In the genomic region with DNA sequence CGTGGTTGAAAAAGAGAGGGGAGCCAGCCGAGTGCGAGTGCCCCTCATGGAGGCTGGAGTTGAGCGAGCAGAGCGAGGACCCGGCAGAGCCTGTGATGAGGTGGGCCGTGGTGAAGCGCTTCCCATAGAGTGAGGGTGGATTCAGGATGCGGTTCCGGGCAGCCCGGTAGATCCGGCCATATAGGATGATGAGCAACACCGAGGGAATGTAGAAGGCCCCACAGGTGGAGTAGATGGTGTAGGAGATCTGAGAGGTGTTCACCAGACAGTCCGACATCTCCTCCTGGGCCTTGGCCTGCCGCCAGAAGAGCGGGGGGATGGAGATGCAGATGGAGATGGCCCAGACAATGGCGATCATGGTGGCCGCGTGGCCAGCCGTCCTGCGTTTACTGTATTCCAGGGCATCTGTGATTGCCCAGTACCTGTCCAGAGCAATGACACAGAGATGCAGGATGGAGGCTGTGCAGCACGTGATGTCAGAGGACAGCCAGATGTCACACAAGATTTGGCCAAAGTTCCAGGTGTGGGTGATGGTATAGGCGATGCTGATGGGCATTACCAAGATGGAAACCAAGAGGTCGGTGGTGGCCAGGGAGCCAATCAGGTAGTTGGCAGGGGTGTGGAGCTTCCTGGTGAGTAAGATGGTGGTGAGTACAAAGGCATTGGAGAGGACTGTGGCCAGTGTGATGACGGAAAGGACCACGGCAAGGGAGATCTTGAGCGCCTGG, we compare ENCODE assay signal across 31 cellular contexts. TPM values are rescaled to one million over a fixed set of nuclear protein-coding genes. Genes with fewer than 3 reads are reported as not detected.
DNase-seq lines count a peak whose midpoint lies in the region; ATAC-seq, FAIRE-seq and TF ChIP-seq lines count a peak whose summit lies in the region.
"Had no signal": no experiment of that assay in that cellular context is flagged by ENCODE, and none has a peak within 500 bp of the region (broad histone marks: within the 10 kb centered on the region; RNA-seq: fewer than 3 reads in every experiment).

No MANE protein-coding gene starts in this region.

- intact Hi-C loops in vagina (cut with DNase I) = no loop called here

- H3K4me2 ChIP-seq in A549 (peak overlapping the region; percentile 74), astrocyte (ENCODE audit: low read length) (peak overlapping the region; percentile 77)

- TF ChIP-seq CTCF in A549 (IDR thresholded peaks at IDR 0.05) = no peak
- no peak for TF ChIP-seq CTCF in HFFc6 (IDR thresholded peaks at IDR 0.05)
- TF ChIP-seq CTCF in astrocyte (IDR thresholded peaks at IDR 0.05; ENCODE audit: insufficient read depth, low read depth, low read length) = no peak
- TF ChIP-seq CTCF in neural crest cell (conservative IDR thresholded peaks at IDR 0.05) = no peak
- TF ChIP-seq CTCF in vagina (IDR thresholded peaks at IDR 0.05) = no peak

- no peak for TF ChIP-seq RAD21 in A549 (conservative IDR thresholded peaks at IDR 0.05 in 1 of 2, IDR thresholded peaks at IDR 0.05 in 1 of 2)

- no peaks in the 10 kb centered on the region for H4K20me1 ChIP-seq in astrocyte (ENCODE audit: insufficient read depth, low read length)

- no peaks in the 10 kb centered on the region for H3K79me2 ChIP-seq in astrocyte (ENCODE audit: insufficient read depth, low read length)

- TF ChIP-seq POLR2A in A549 (IDR thresholded peaks at IDR 0.05; ENCODE audit: low read length) (no peak), vagina (IDR thresholded peaks at IDR 0.05) (no peak)

- H3K9me3 Mint-ChIP-seq in HFFc6 (no peaks in the 10 kb centered on the region), astrocyte (ENCODE audit: unreplicated experiment) (peaks cover 2% of the 10 kb centered on the region), neural crest cell (no peaks in the 10 kb centered on the region)
- no peaks in the 10 kb centered on the region for H3K9me3 Mint-ChIP-seq in naive thymus-derived CD8-positive, alpha-beta T cell
- H3K9me3 Mint-ChIP-seq: activated T-helper 17 cell treated with anti-CD3 and anti-CD28 coated beads, Interleukin-2, amount 50 U/mL, for 72 hours had no signal

- WGBS in A549 (ENCODE audit: missing lambda C conversion rate) = 94% methylated on average over 27 of the region's 27 CpGs

- H3K4me3 Mint-ChIP-seq in HFFc6 = peak overlapping the region; percentile 81
- peak overlapping the region; percentile 60 for H3K4me3 Mint-ChIP-seq in astrocyte (ENCODE audit: unreplicated experiment)
- no peak overlapping the region for H3K4me3 Mint-ChIP-seq in neural crest cell
- no peak overlapping the region for H3K4me3 Mint-ChIP-seq in naive thymus-derived CD8-positive, alpha-beta T cell
- H3K4me3 Mint-ChIP-seq: activated naive CD8-positive, alpha-beta T cell; activated T-helper 17 cell treated with anti-CD3 and anti-CD28 coated beads, Interleukin-2, amount 50 U/mL, for 72 hours had no signal

- peak overlapping the region; percentile 97 to 98 for H3K27ac ChIP-seq in A549
- H3K27ac ChIP-seq in astrocyte (ENCODE audit: low read depth, low read length) = peak overlapping the region; percentile 100
- H3K27ac ChIP-seq in vagina = no peak overlapping the region
- H3K27ac ChIP-seq: esophagus muscularis mucosa, gastrocnemius medialis, neutrophil, tibial nerve had no signal

- H3K4me3 ChIP-seq in A549 = no peak overlapping the region
- no peak overlapping the region for H3K4me3 ChIP-seq in astrocyte (ENCODE audit: insufficient read depth, low read depth, low read length)
- H3K4me3 ChIP-seq in vagina = no peak overlapping the region
- H3K4me3 ChIP-seq: esophagus muscularis mucosa, gastrocnemius medialis, skin epidermis, tibial nerve had no signal

- H3K27ac Mint-ChIP-seq in HFFc6 = peak overlapping the region; percentile 97
- H3K27ac Mint-ChIP-seq in astrocyte (ENCODE audit: unreplicated experiment) = peak overlapping the region; percentile 99
- peak overlapping the region; percentile 75 for H3K27ac Mint-ChIP-seq in neural crest cell (ENCODE audit: unreplicated experiment)
- H3K27ac Mint-ChIP-seq in naive thymus-derived CD8-positive, alpha-beta T cell = peak overlapping the region in 1 of 10 donors; percentile 6
- H3K27ac Mint-ChIP-seq: activated naive CD8-positive, alpha-beta T cell; activated T-helper 17 cell treated with anti-CD3 and anti-CD28 coated beads, Interleukin-2, amount 50 U/mL, for 72 hours had no signal

- H3K9me3 ChIP-seq in A549 (no peaks in the 10 kb centered on the region), astrocyte (ENCODE audit: insufficient read depth, low read depth, low read length) (no peaks in the 10 kb centered on the region), vagina (no peaks in the 10 kb centered on the region)
- H3K9me3 ChIP-seq: Caco-2, esophagus muscularis mucosa, gastrocnemius medialis, neutrophil, tibial nerve had no signal

- no peak overlapping the region for H2AFZ ChIP-seq in astrocyte (ENCODE audit: low read depth, low read length)

- H3K36me3 ChIP-seq in astrocyte (ENCODE audit: insufficient read depth, low read length) (no peaks in the 10 kb centered on the region), vagina (no peaks in the 10 kb centered on the region)
- H3K36me3 ChIP-seq: esophagus muscularis mucosa, gastrocnemius medialis, neutrophil, tibial nerve had no signal

- ATAC-seq in A549 = no peak
- no peak for ATAC-seq in HG02981 (IDR thresholded peaks at IDR 0.05; ENCODE audit: unreplicated experiment)
- ATAC-seq in naive thymus-derived CD8-positive, alpha-beta T cell = no peak
- ATAC-seq in GM18517 (IDR thresholded peaks at IDR 0.05; ENCODE audit: unreplicated experiment) = no peak
- ATAC-seq: activated T-helper 17 cell treated with anti-CD3 and anti-CD28 coated beads, Interleukin-2, amount 50 U/mL, for 72 hours; gastrocnemius medialis; left cardiac atrium; Panc1 had no signal

- peaks cover 68% of the 10 kb centered on the region for H3K4me1 ChIP-seq in A549
- H3K4me1 ChIP-seq in astrocyte (ENCODE audit: insufficient read depth, low read length) = peaks cover 55% of the 10 kb centered on the region
- no peaks in the 10 kb centered on the region for H3K4me1 ChIP-seq in vagina
- H3K4me1 ChIP-seq: esophagus muscularis mucosa, gastrocnemius medialis had no signal

- CTCF ChIA-PET in A549 (lab: Yijun Ruan, JAX) = interaction anchor here (0.9 to 6.5 kb wide), 4 partner anchors 9 to 94 kb away, joined by 3 to 46 read pairs (median 4); partner anchors contain the start of gene HTR1D

- peak overlapping the region; percentile 87 for H3K9ac ChIP-seq in astrocyte (ENCODE audit: low read length)

- no peak for DNase-seq in A549 (ENCODE audit: low read depth in 1 of 2, low spot score in 1 of 2)
- no peak for DNase-seq in HFFc6
- no peak for DNase-seq in astrocyte (ENCODE audit: low read depth)
- no peak for DNase-seq in neural crest cell (ENCODE audit: low read depth, low spot score)
- no peak for DNase-seq in vagina (ENCODE audit: extremely low spot score in 2 of 2)
- DNase-seq in naive thymus-derived CD8-positive, alpha-beta T cell = no peak
- DNase-seq: activated CD4-positive, alpha-beta T cell treated with anti-CD3 and anti-CD28 coated beads, Interleukin-2, amount 50 U/mL, for 4 hours; activated CD8-positive, alpha-beta memory T cell treated with anti-CD3 and anti-CD28 coated beads, Interleukin-2, amount 50 U/mL, for 4 hours; anterior cingulate cortex; C1 segment of cervical spinal cord; Caco-2; cortex of kidney; DMS79 treated with DMSO at 0.1 percent for 48 hours; gastrocnemius medialis; GF-D8; Kasumi-1; left cardiac atrium; NCI-H187; SIG-M5; T-helper 1 cell had no signal

- no peaks in the 10 kb centered on the region for H3K27me3 ChIP-seq in astrocyte (ENCODE audit: insufficient read depth, low read length)
- H3K27me3 ChIP-seq in vagina = no peaks in the 10 kb centered on the region
- H3K27me3 ChIP-seq: esophagus muscularis mucosa, gastrocnemius medialis, tibial nerve had no signal

- no peak for TF ChIP-seq EP300 in A549 (IDR thresholded peaks at IDR 0.05)

- H3K4me1 Mint-ChIP-seq in HFFc6 (ENCODE audit: low read depth) = peaks cover 73% of the 10 kb centered on the region
- peaks cover 49% of the 10 kb centered on the region for H3K4me1 Mint-ChIP-seq in astrocyte (ENCODE audit: low read depth, unreplicated experiment)
- H3K4me1 Mint-ChIP-seq in neural crest cell = peaks cover 5% of the 10 kb centered on the region
- no peaks in the 10 kb centered on the region for H3K4me1 Mint-ChIP-seq in naive thymus-derived CD8-positive, alpha-beta T cell
- H3K4me1 Mint-ChIP-seq: activated T-helper 17 cell treated with anti-CD3 and anti-CD28 coated beads, Interleukin-2, amount 50 U/mL, for 72 hours had no signal

- POLR2A ChIA-PET in A549 (lab: Yijun Ruan, JAX) = interaction anchor here (1.0 kb wide), 1 partner anchor 94 kb away, joined by 3 read pairs; no protein-coding TSS in a partner anchor
- POLR2A ChIA-PET in naive thymus-derived CD8-positive, alpha-beta T cell (lab: Charles Lee) = interaction anchor here (0.6 kb wide), 1 partner anchor 584 kb away, joined by 13 read pairs; no protein-coding TSS in a partner anchor

- no peaks in the 10 kb centered on the region for H3K36me3 Mint-ChIP-seq in HFFc6 (ENCODE audit: low read depth)
- H3K36me3 Mint-ChIP-seq in astrocyte (ENCODE audit: low read depth, unreplicated experiment) = peaks cover 2% of the 10 kb centered on the region
- no peaks in the 10 kb centered on the region for H3K36me3 Mint-ChIP-seq in neural crest cell (ENCODE audit: low read depth)
- H3K36me3 Mint-ChIP-seq in naive thymus-derived CD8-positive, alpha-beta T cell = no peaks in the 10 kb centered on the region

- H3K27me3 Mint-ChIP-seq in HFFc6 (ENCODE audit: insufficient read depth) = no peaks in the 10 kb centered on the region; the same call in none of the 2 replicates
- no peaks in the 10 kb centered on the region for H3K27me3 Mint-ChIP-seq in astrocyte (ENCODE audit: low read depth, unreplicated experiment)
- peaks cover 7% of the 10 kb centered on the region for H3K27me3 Mint-ChIP-seq in neural crest cell (ENCODE audit: low read depth)
- H3K27me3 Mint-ChIP-seq in naive thymus-derived CD8-positive, alpha-beta T cell = peaks cover 3 to 27% (median 14%) of the 10 kb centered on the region in 5 donors

- no peak for FAIRE-seq in A549 (lab: Jason Lieb, UNC)
- no peak for FAIRE-seq in astrocyte (lab: Jason Lieb, UNC)
- FAIRE-seq: TTC549 had no signal

RNA-seq across cellular contexts. Expression of gene HTR1D, which starts 23.7 kb away (rescaled TPM):
- polyA plus RNA-seq in A549 (2011; rRNA removed) (8.5 and 11.2 TPM in 2 replicates), A549 (2017; fragmentation: RNase III; extraction: RNeasy Plus Mini Kit Qiagen cat#74134 plus additional on column Dnase treatment) (7.5 to 11.4 TPM (median 9.4 TPM) in 3 replicates)
- 7.0 and 9.9 TPM in 2 replicates for polyA plus RNA-seq in A549 (2012; cell fraction: cytosol; rRNA removed)
- polyA plus RNA-seq in A549 (2012; cell fraction: nucleus; rRNA removed) = 7.2 TPM in 2 replicates
- polyA minus RNA-seq in A549 (2011; rRNA and poly(A)+ RNA removed) = 11.4 and 11.6 TPM in 2 replicates
- total RNA-seq in HFFc6 (2021; fragmentation: NEBNext Ultra II Directional; extraction: Animal tissue kit (Norgen Biotek cat#: 25700)) = under 1 TPM; 0.17 to 0.53 (median 0.44) TPM
- total RNA-seq in astrocyte (3.3 and 3.8 TPM in 2 replicates), neural crest cell (not detected in 2 replicates), vagina (not detected)
- not detected for total RNA-seq in naive thymus-derived CD8-positive, alpha-beta T cell
- polyA plus RNA-seq in naive thymus-derived CD8-positive, alpha-beta T cell = not detected
- total RNA-seq: activated T-helper 17 cell treated with anti-CD3 and anti-CD28 coated beads, Interleukin-2, amount 50 U/mL, for 72 hours; cardiac septum; esophagus muscularis mucosa; gastrocnemius medialis; left cardiac atrium had no signal

RNA-seq across cellular contexts. Expression of gene LUZP1, which starts 24.9 kb away (rescaled TPM):
- polyA plus RNA-seq in A549 (2011; rRNA removed) (18.3 and 26.2 TPM in 2 replicates), A549 (2017; fragmentation: RNase III; extraction: RNeasy Plus Mini Kit Qiagen cat#74134 plus additional on column Dnase treatment) (17.9 to 18.2 TPM (median 18.0 TPM) in 3 replicates)
- polyA plus RNA-seq in A549 (2012; cell fraction: cytosol; rRNA removed) = 4.7 and 6.1 TPM in 2 replicates
- 8.1 and 10.5 TPM in 2 replicates for polyA plus RNA-seq in A549 (2012; cell fraction: nucleus; rRNA removed)
- polyA minus RNA-seq in A549 (2011; rRNA and poly(A)+ RNA removed) = 31.8 and 33.3 TPM in 2 replicates
- 10 to 100 TPM; 47.3 to 55.6 (median 53.0) TPM for total RNA-seq in HFFc6 (2021; fragmentation: NEBNext Ultra II Directional; extraction: Animal tissue kit (Norgen Biotek cat#: 25700))
- total RNA-seq in astrocyte (77.1 and 82.2 TPM in 2 replicates), neural crest cell (31.3 and 31.4 TPM in 2 replicates), vagina (23.8 TPM)
- 10 to 100 TPM; 14.4 to 16.8 TPM for total RNA-seq in naive thymus-derived CD8-positive, alpha-beta T cell
- polyA plus RNA-seq in naive thymus-derived CD8-positive, alpha-beta T cell = 10 to 100 TPM in 2 of 3 donors, 1 to 10 TPM in 1; 8.1 to 12.2 (median 10.2) TPM

Comparison
In these comparisons a context has a peak if more than half of its experiments do, and no peak if none do; other contexts are left out.
1. H3K4me3 Mint-ChIP-seq: peak in HFFc6 (single experiment) and astrocyte (single experiment); none in neural crest cell (single experiment) and naive thymus-derived CD8-positive, alpha-beta T cell (0 of 10).